In the genomic region with DNA sequence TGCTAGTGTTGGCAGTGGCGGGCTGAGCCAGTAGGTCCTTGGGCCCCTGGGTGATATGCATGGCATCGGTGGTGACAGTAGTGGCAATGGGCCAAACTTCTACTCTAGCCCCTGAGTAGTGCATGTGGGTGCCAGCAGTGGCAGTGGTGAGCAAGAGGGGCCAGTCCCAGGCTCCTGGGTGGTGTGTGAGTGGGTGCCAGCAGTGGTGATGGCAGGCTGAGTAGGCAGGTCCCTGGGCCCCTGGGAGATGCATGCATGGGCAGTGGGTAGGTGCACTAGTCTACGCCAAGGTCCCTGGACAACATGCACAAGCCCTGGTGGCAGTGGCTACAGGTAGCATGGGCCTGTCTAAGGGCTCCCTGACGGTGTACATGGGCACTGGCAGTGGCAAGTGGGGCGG, we compare ENCODE assay signal across 21 cellular contexts. TPM values are rescaled to one million over a fixed set of nuclear protein-coding genes. Genes with fewer than 3 reads are reported as not detected.
DNase-seq lines count a peak whose midpoint lies in the region; ATAC-seq and TF ChIP-seq lines count a peak whose summit lies in the region.
"Had no signal": no experiment of that assay in that cellular context is flagged by ENCODE, and none has a peak within 500 bp of the region (broad histone marks: within the 10 kb centered on the region; RNA-seq: fewer than 3 reads in every experiment).

No MANE protein-coding gene starts in this region.

- H3K27me3 ChIP-seq in stomach, result no peaks in the 10 kb centered on the region
- H3K27me3 ChIP-seq in vagina, result no peaks in the 10 kb centered on the region
- H3K27me3 ChIP-seq: BLaER1 treated with 17β-estradiol and CSF1 and Interleukin-3, amounts not matched to agents 10 nM and 100 nM had no signal

- H3K27ac ChIP-seq in stomach, result no peak overlapping the region
- no peak overlapping the region for H3K27ac ChIP-seq in vagina
- H3K27ac ChIP-seq: BLaER1 treated with 17β-estradiol and CSF1 and Interleukin-3, amounts not matched to agents 10 nM and 100 nM had no signal

- no peak for ATAC-seq in left lobe of liver
- no peak for ATAC-seq in HG02973 (IDR thresholded peaks at IDR 0.05; ENCODE audit: unreplicated experiment)
- ATAC-seq: CD8-positive, alpha-beta T cell; GM12878 had no signal

- peak; percentile 17 for DNase-seq in activated effector memory CD4-positive, alpha-beta T cell treated with anti-CD3 and anti-CD28 coated beads, Interleukin-2, amount 50 U/mL, for 16 hours
- no peak for DNase-seq in activated effector memory CD4-positive, alpha-beta T cell treated with Interleukin-2 at 50 U/mL for 16 hours
- peak; percentile 33 for DNase-seq in left lobe of liver (ENCODE audit: low spot score)
- peak; percentile 20 for DNase-seq in stomach
- peak; percentile 54 to 82 for DNase-seq in vagina (ENCODE audit: extremely low spot score in 2 of 2)
- DNase-seq in NCI-H524 treated with DMSO at 0.1 percent for 48 hours (lab: John Stamatoyannopoulos, UW), result no peak
- DNase-seq in HCEC 1CT, result no peak
- DNase-seq: Calu3, DMS 273 treated with DMSO at 0.1 percent for 48 hours, DMS53, DND-41, EL, IMR-90 had no signal

- H3K9me3 ChIP-seq in stomach, result peaks cover 0 to 49% (median 35%) of the 10 kb centered on the region in 4 donors
- peaks cover 5% of the 10 kb centered on the region for H3K9me3 ChIP-seq in vagina
- H3K9me3 ChIP-seq: HAP-1 had no signal

- TF ChIP-seq CTCF in stomach (IDR thresholded peaks at IDR 0.05), result no peak
- TF ChIP-seq CTCF in vagina (IDR thresholded peaks at IDR 0.05), result no peak

- TF ChIP-seq POLR2A in stomach (IDR thresholded peaks at IDR 0.05), result no peak
- TF ChIP-seq POLR2A in vagina (IDR thresholded peaks at IDR 0.05), result no peak

- intact Hi-C loops in stomach (cut with DNase I; ENCODE audit: low total_unique reads) (no loop called here), vagina (cut with DNase I) (no loop called here)

- 93 to 96% (median 94%) methylated on average over 4 to 5 of the region's 5 CpGs; no CpG with 5 or more reads in 1 of the 5 donors for WGBS in stomach, 5 donors

- TF ChIP-seq EP300 in stomach (IDR thresholded peaks at IDR 0.05), result no peak

- no peaks in the 10 kb centered on the region for H3K36me3 ChIP-seq in stomach
- H3K36me3 ChIP-seq in vagina, result no peaks in the 10 kb centered on the region
- H3K36me3 ChIP-seq: HAP-1 had no signal

- no peak overlapping the region for H3K4me3 ChIP-seq in stomach
- no peak overlapping the region for H3K4me3 ChIP-seq in vagina
- H3K4me3 ChIP-seq: BLaER1 treated with 17β-estradiol and CSF1 and Interleukin-3, amounts not matched to agents 10 nM and 100 nM; GM12878; HAP-1 had no signal

- H3K4me1 ChIP-seq in stomach (no peaks in the 10 kb centered on the region), vagina (no peaks in the 10 kb centered on the region)
- H3K4me1 ChIP-seq: BLaER1 treated with 17β-estradiol and CSF1 and Interleukin-3, amounts not matched to agents 10 nM and 100 nM; HAP-1 had no signal

RNA-seq across cellular contexts. Expression of gene TTC22, which starts 24.6 kb away (rescaled TPM):
- total RNA-seq in left lobe of liver (4.4 TPM), stomach (10 to 100 TPM in 3 of 5 donors, 1 to 10 TPM in 2; 6.7 to 65.2 (median 27.4) TPM), vagina (43.5 TPM)
- polyA plus RNA-seq in stomach, result 10 to 100 TPM in 2 of 3 donors, 1 to 10 TPM in 1; 4.2 to 26.1 (median 17.2) TPM
- total RNA-seq: A172, G401, H4, IMR-90 had no signal
- polyA plus RNA-seq: IMR-90 had no signal

Comparison
In these comparisons a context has a peak if more than half of its experiments do, and no peak if none do; other contexts are left out.
1. DNase-seq: peak in activated effector memory CD4-positive, alpha-beta T cell treated with anti-CD3 and anti-CD28 coated beads, Interleukin-2, amount 50 U/mL, for 16 hours (single experiment), left lobe of liver (single experiment), stomach (single experiment) and vagina (2 of 2); none in activated effector memory CD4-positive, alpha-beta T cell treated with Interleukin-2 at 50 U/mL for 16 hours (single experiment), NCI-H524 treated with DMSO at 0.1 percent for 48 hours (single experiment) and HCEC 1CT (single experiment).